ENCODE assay signal across 8 cellular contexts in the genomic region with DNA sequence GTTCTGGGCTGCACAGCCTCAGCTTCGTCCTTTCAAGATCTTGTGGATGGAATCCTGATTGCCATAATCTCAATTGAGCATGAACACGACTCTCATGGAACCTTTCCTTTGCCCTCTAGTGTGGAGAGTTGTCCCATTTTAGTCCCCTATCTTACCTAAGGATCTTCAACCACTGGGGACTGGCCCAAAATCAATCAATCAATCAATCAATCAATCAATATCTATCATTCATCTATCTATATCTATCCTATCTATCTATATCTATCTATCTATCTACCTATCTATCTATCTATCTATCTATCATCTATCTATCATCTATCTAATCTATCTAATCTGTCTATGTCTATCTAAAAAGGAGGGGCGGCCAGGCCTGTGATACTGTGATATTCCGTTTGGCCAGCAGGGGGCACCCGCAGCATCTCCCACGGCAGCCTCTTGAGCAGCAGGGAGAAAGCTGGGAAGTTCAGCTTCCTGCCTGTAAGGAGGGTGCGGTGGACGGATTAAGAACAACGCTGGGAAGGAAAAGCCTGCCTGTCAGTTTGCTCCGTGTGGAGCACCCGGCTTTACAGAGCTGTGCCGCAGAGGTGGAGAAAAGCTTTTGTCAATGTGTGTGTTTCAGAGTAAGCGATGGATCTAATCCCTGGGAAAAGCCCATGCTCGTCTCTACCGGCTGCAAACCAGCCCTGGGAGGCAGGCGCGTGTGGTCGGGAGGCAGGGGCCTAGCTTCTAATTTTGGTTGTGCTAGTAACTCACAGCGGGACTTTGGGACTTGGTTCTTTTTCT.
DNase-seq lines count a peak whose midpoint lies in the region; ATAC-seq and TF ChIP-seq lines count a peak whose summit lies in the region.

No MANE protein-coding gene starts in this region.

- DNase-seq in DMS 273 treated with DMSO at 0.1 percent for 48 hours (lab: John Stamatoyannopoulos, UW) (peak; percentile 42), HuH-7.5 (ENCODE audit: low spot score) (peak; percentile 51), RWPE1 (ENCODE audit: low spot score) (peak; percentile 74), germinal center (ENCODE audit: low spot score) (peak; percentile 58), occipital lobe (lab: John Stamatoyannopoulos, UW) (peak; percentile 62), substantia nigra (lab: John Stamatoyannopoulos, UW) (peak in 46 of 49 donors; percentile 23 to 83 (median 60))
- DNase-seq in activated naive CD4-positive, alpha-beta T cell treated with Interleukin-2 at 50 U/mL for 16 hours: peak; percentile 71

- peak; percentile 76 for ATAC-seq in GM21447 (IDR thresholded peaks at IDR 0.05; ENCODE audit: unreplicated experiment)

- CTCF ChIA-PET in RWPE1 (lab: Yijun Ruan, JAX): interaction anchor here (0.5 to 2.6 kb wide), 35 partner anchors 9 to 1587 kb away, joined by 3 to 23 read pairs (median 4); no protein-coding TSS in a partner anchor

- H3K27ac ChIP-seq in RWPE1 (no peak overlapping the region), substantia nigra (ENCODE audit: low read depth, low read length, poor library complexity, severe bottlenecking) (no peak overlapping the region)

- peak; percentile 83 for TF ChIP-seq CTCF in RWPE1 (conservative IDR thresholded peaks at IDR 0.05; ENCODE audit: low read depth)

- POLR2A ChIA-PET in RWPE1 (lab: Yijun Ruan, JAX; ENCODE audit: low non-redundant PET): no interaction called here
